In the genomic region with DNA sequence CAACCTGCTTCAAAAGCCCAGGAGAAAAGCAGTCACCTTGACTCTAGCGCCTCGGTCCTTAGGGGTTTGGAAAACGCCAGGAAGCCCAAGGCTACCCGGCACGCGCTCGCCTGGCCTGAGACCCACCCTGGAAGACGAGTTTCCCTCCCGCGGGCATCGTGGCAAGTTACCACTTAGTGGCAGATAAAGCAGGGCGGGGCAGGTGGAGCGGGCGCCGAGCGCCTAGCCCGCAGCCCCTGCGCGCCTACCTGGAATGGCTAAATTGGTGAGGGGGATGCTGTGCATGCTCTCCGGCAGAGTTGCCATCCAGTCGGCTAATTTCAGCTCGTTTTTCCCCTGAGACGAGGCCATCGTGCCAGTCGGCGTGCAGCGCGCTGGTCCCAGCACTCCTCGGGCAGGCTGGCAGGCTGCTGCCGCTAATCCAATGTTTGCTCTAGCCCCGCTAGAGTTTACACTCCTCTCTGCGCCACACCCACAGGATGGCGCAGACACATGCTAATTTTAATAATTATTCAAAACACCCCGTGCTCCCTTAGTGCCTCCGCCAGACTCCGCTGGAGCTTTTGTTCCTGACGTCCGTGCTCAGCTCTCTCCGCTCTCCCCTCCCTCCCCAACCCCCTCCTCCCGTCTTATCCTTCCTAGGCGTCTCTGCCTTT, we compare ENCODE assay signal across 9 cellular contexts. TPM values are rescaled to one million over a fixed set of nuclear protein-coding genes. Genes with fewer than 3 reads are reported as not detected.
DNase-seq lines count a peak whose midpoint lies in the region; ATAC-seq and TF ChIP-seq lines count a peak whose summit lies in the region.
"Had no signal": no experiment of that assay in that cellular context is flagged by ENCODE, and none has a peak within 500 bp of the region (broad histone marks: within the 10 kb centered on the region; RNA-seq: fewer than 3 reads in every experiment).

A gene with protein sequence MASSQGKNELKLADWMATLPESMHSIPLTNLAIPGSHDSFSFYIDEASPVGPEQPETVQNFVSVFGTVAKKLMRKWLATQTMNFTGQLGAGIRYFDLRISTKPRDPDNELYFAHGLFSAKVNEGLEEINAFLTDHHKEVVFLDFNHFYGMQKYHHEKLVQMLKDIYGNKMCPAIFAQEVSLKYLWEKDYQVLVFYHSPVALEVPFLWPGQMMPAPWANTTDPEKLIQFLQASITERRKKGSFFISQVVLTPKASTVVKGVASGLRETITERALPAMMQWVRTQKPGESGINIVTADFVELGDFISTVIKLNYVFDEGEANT (minus strand): TSS at position 426 of the 656 bp plus-strand sequence. CDS start 75 bp downstream, at position 351.

- H3K27ac ChIP-seq in dorsolateral prefrontal cortex: peak within 1 kb of the TSS in 21 of 59 donors; percentile 1 to 68 (median 34)
- H3K27ac ChIP-seq: VCaP had no signal

- H3K27me3 ChIP-seq in dorsolateral prefrontal cortex: peaks cover 0 to 47% (median 17%) of the 10 kb centered on the region in 45 donors

- TF ChIP-seq CTCF in dorsolateral prefrontal cortex (IDR thresholded peaks at IDR 0.05 in 54 of 56, conservative IDR thresholded peaks at IDR 0.05 in 2 of 56; ENCODE audit: low read depth in 1 of 56, partially characterized antibody in 56 of 56) (no peak), omental fat pad (IDR thresholded peaks at IDR 0.05) (no peak)

- intact Hi-C loops in dorsolateral prefrontal cortex (cut with DNase I): no loop called here

- DNase-seq in Ammon's horn (ENCODE audit: low spot score): peak; percentile 22
- DNase-seq in NCI-H1930 (lab: John Stamatoyannopoulos, UW): peak; percentile 58 to 61
- peak in 5 of 10 donors; percentile 8 to 66 (median 43) for DNase-seq in dorsolateral prefrontal cortex
- peak; percentile 10 for DNase-seq in medulla oblongata (ENCODE audit: extremely low spot score)
- DNase-seq in HPDE6-E6E7 (ENCODE audit: extremely low spot score): no peak
- no peak for DNase-seq in omental fat pad (ENCODE audit: low spot score)
- no peak for DNase-seq in SKM-1 (lab: John Stamatoyannopoulos, UW; ENCODE audit: unreplicated experiment)

- H3K4me3 ChIP-seq in dorsolateral prefrontal cortex: peak within 1 kb of the TSS; percentile 25 to 76 (median 64)

- no peak for ATAC-seq in GM18870 (IDR thresholded peaks at IDR 0.05; ENCODE audit: unreplicated experiment)
- ATAC-seq in omental fat pad (ENCODE audit: low FRiP score): no peak

RNA-seq across cellular contexts. Expression of the gene that starts here (rescaled TPM):
- total RNA-seq in dorsolateral prefrontal cortex: 10 to 100 TPM in 101 of 120 experiments, 1 to 10 TPM in 19; 4.2 to 23.3 (median 13.9) TPM
- 10 to 100 TPM in 1 of 4 donors, 1 to 10 TPM in 3; 2.5 to 12.1 (median 6.4) TPM for total RNA-seq in omental fat pad

Comparison
In these comparisons a context has a peak if more than half of its experiments do, and no peak if none do; other contexts are left out.
1. DNase-seq: peak in Ammon's horn (single experiment), NCI-H1930 (2 of 2) and medulla oblongata (single experiment); none in HPDE6-E6E7 (single experiment), omental fat pad (single experiment) and SKM-1 (single experiment).